ENCODE assay signal across 9 cellular contexts in genomic region chr2:161415467-161416293, GRCh38. TPM values are rescaled to one million over a fixed set of nuclear protein-coding genes. Genes with fewer than 3 reads are reported as not detected.
DNase-seq lines count a peak whose midpoint lies in the region; ATAC-seq and TF ChIP-seq lines count a peak whose summit lies in the region.
"Had no signal": no experiment of that assay in that cellular context is flagged by ENCODE, and none has a peak within 500 bp of the region (broad histone marks: within the 10 kb centered on the region; RNA-seq: fewer than 3 reads in every experiment).

No MANE protein-coding gene starts in this region.

- H3K9me3 Mint-ChIP-seq in CD4-positive, alpha-beta T cell = no peaks in the 10 kb centered on the region
- H3K9me3 Mint-ChIP-seq in activated CD8-positive, alpha-beta memory T cell treated with anti-CD3 and anti-CD28 coated beads, Interleukin-2, amount 10 ng/mL, durations not matched to agents 7 days and 5 days (ENCODE audit: low read depth) = no peaks in the 10 kb centered on the region

- H3K9ac ChIP-seq in GM23248 (no peak overlapping the region), liver (ENCODE audit: low read depth in 1 of 2, low read length in 2 of 2) (no peak overlapping the region)

- no peaks in the 10 kb centered on the region for H3K79me2 ChIP-seq in GM23248 (ENCODE audit: insufficient read depth)

- H3F3A ChIP-seq in GM23248 (ENCODE audit: insufficient read depth) = no peaks in the 10 kb centered on the region

- peak; percentile 36 for ATAC-seq in CD4-positive, alpha-beta T cell (ENCODE audit: poor library complexity)
- no peak for ATAC-seq in activated CD8-positive, alpha-beta memory T cell treated with anti-CD3 and anti-CD28 coated beads, Interleukin-2, amount 10 ng/mL, durations not matched to agents 7 days and 5 days
- ATAC-seq in GM18520 (IDR thresholded peaks at IDR 0.05; ENCODE audit: unreplicated experiment) (no peak), HG02798 (IDR thresholded peaks at IDR 0.05; ENCODE audit: poor library complexity, unreplicated experiment) (no peak), HG03196 (IDR thresholded peaks at IDR 0.05; ENCODE audit: unreplicated experiment) (no peak)

- H3K4me2 ChIP-seq in GM23248 (ENCODE audit: unreplicated experiment) = no peak overlapping the region

- peaks cover 6% of the 10 kb centered on the region; the same call in 1 of the 2 replicates for H3K4me1 ChIP-seq in GM23248 (ENCODE audit: insufficient read depth)
- peaks cover 21 to 45% (median 29%) of the 10 kb centered on the region in 4 donors for H3K4me1 ChIP-seq in liver (ENCODE audit: control insufficient read depth in 4 of 4, insufficient read depth in 4 of 4, low read length in 3 of 4)

- H3K4me3 ChIP-seq in GM23248 = 0 out of 2 replicates have a peak overlapping the region, but pooled peaks have one; percentile 63
- H3K4me3 ChIP-seq in liver (ENCODE audit: low read depth in 1 of 3, low read length in 3 of 3) = no peak overlapping the region

- intact Hi-C loops in CD4-positive, alpha-beta T cell (cut with DNase I, micrococcal nuclease) = loop anchor here in 1 of 2 experiments (5.0 kb wide), 1 partner anchor 278 kb away; no protein-coding TSS in a partner anchor

- CTCF ChIA-PET in CD4-positive, alpha-beta T cell (lab: Charles Lee) = interaction anchor here (0.6 kb wide), 1 partner anchor 105 kb away, joined by 4 read pairs; no protein-coding TSS in a partner anchor
- CTCF ChIA-PET in activated CD8-positive, alpha-beta memory T cell treated with anti-CD3 and anti-CD28 coated beads, Interleukin-2, amount 10 ng/mL, durations not matched to agents 7 days and 5 days (lab: Charles Lee) = interaction anchor here (0.7 to 1.0 kb wide), 2 partner anchors 97 to 142 kb away, joined by 3 read pairs; no protein-coding TSS in a partner anchor

- no peak overlapping the region for H2AFZ ChIP-seq in GM23248

- H3K27me3 Mint-ChIP-seq in CD4-positive, alpha-beta T cell = peaks cover 71% of the 10 kb centered on the region
- peaks cover 65% of the 10 kb centered on the region for H3K27me3 Mint-ChIP-seq in activated CD8-positive, alpha-beta memory T cell treated with anti-CD3 and anti-CD28 coated beads, Interleukin-2, amount 10 ng/mL, durations not matched to agents 7 days and 5 days

- no peak for TF ChIP-seq RAD21 in liver (IDR thresholded peaks at IDR 0.05)

- peaks cover 7% of the 10 kb centered on the region for H3K36me3 Mint-ChIP-seq in CD4-positive, alpha-beta T cell (ENCODE audit: low read depth)
- peaks cover 16% of the 10 kb centered on the region for H3K36me3 Mint-ChIP-seq in activated CD8-positive, alpha-beta memory T cell treated with anti-CD3 and anti-CD28 coated beads, Interleukin-2, amount 10 ng/mL, durations not matched to agents 7 days and 5 days

- H3K27ac Mint-ChIP-seq in CD4-positive, alpha-beta T cell = no peak overlapping the region
- H3K27ac Mint-ChIP-seq in activated CD8-positive, alpha-beta memory T cell treated with anti-CD3 and anti-CD28 coated beads, Interleukin-2, amount 10 ng/mL, durations not matched to agents 7 days and 5 days = no peak overlapping the region

- H3K9me3 ChIP-seq in CD4-positive, alpha-beta T cell (ENCODE audit: control insufficient read depth, low read length) = no peaks in the 10 kb centered on the region
- H3K9me3 ChIP-seq in GM23248 (ENCODE audit: low read depth) (no peaks in the 10 kb centered on the region), liver (ENCODE audit: control insufficient read depth in 4 of 4, low read length in 3 of 4) (no peaks in the 10 kb centered on the region)
- H3K9me3 ChIP-seq: Peyer's patch had no signal

- no peaks in the 10 kb centered on the region for H3K9me2 ChIP-seq in GM23248 (ENCODE audit: insufficient read depth)

- in situ Hi-C loops in GM23248 (cut with MboI) = no loop called here

- H3K4me3 Mint-ChIP-seq in CD4-positive, alpha-beta T cell = peak overlapping the region; percentile 71
- H3K4me3 Mint-ChIP-seq in activated CD8-positive, alpha-beta memory T cell treated with anti-CD3 and anti-CD28 coated beads, Interleukin-2, amount 10 ng/mL, durations not matched to agents 7 days and 5 days = peak overlapping the region; percentile 64

- H3K27ac ChIP-seq in CD4-positive, alpha-beta T cell (ENCODE audit: low read depth, low read length) = no peak overlapping the region
- H3K27ac ChIP-seq in GM23248 (no peak overlapping the region), liver (ENCODE audit: low read depth in 1 of 2, low read length in 2 of 2) (no peak overlapping the region)
- H3K27ac ChIP-seq: Peyer's patch had no signal

- peaks cover 52% of the 10 kb centered on the region for H3K4me1 Mint-ChIP-seq in CD4-positive, alpha-beta T cell (ENCODE audit: low read depth)
- H3K4me1 Mint-ChIP-seq in activated CD8-positive, alpha-beta memory T cell treated with anti-CD3 and anti-CD28 coated beads, Interleukin-2, amount 10 ng/mL, durations not matched to agents 7 days and 5 days = peaks cover 48% of the 10 kb centered on the region

- 23 to 27% methylated on average over 21 of the region's 21 CpGs for WGBS in GM23248 (ENCODE audit: low coverage in 1 of 2, low lambda C conversion rate in 2 of 2, missing lambda C conversion rate in 2 of 2), 2 experiments
- 9% methylated on average over 21 of the region's 21 CpGs for WGBS in liver

- peak in 2 of 10 experiments; percentile 6 to 8 for DNase-seq in CD4-positive, alpha-beta T cell
- DNase-seq in GM23248 (no peak), putamen (ENCODE audit: low spot score) (no peak)
- DNase-seq in activated CD8-positive, alpha-beta memory T cell treated with anti-CD3 and anti-CD28 coated beads, Interleukin-2, amount 10 ng/mL, durations not matched to agents 7 days and 5 days = no peak
- DNase-seq: Peyer's patch had no signal

- peaks cover 70% of the 10 kb centered on the region for H3K27me3 ChIP-seq in CD4-positive, alpha-beta T cell (ENCODE audit: control insufficient read depth, insufficient read depth, low read length)
- H3K27me3 ChIP-seq in GM23248 (replicated peaks; ENCODE audit: insufficient read depth) (peaks cover 58% of the 10 kb centered on the region), liver (ENCODE audit: control insufficient read depth in 4 of 4, insufficient read depth in 4 of 4, low read length in 3 of 4) (peaks cover 0 to 17% (median 9%) of the 10 kb centered on the region in 4 donors)

- H3K36me3 ChIP-seq in GM23248 (ENCODE audit: low read depth) (no peaks in the 10 kb centered on the region), liver (ENCODE audit: control insufficient read depth in 4 of 4, insufficient read depth in 3 of 4, low read depth in 1 of 4, low read length in 3 of 4) (peaks cover 0 to 3% (median 1%) of the 10 kb centered on the region in 4 donors)
- H3K36me3 ChIP-seq: Peyer's patch had no signal

- no peak for TF ChIP-seq CTCF in CD4-positive, alpha-beta T cell (IDR thresholded peaks at IDR 0.05)
- TF ChIP-seq CTCF in liver (IDR thresholded peaks at IDR 0.05; ENCODE audit: low read depth, low read length, missing input control) = no peak

- POLR2A ChIA-PET in CD4-positive, alpha-beta T cell (lab: Charles Lee) = interaction anchor here (1.5 kb wide), 1 partner anchor 9 kb away, joined by 6 read pairs; no protein-coding TSS in a partner anchor

- no peaks in the 10 kb centered on the region for H4K20me1 ChIP-seq in GM23248 (ENCODE audit: insufficient read depth)

TF ChIP-seq in liver, 16 proteins besides CTCF, POLR2A, EP300 and RAD21:
- TF ChIP-seq SP1 (IDR thresholded peaks at IDR 0.05) (peak; percentile 12), EGR1 (IDR thresholded peaks at IDR 0.05; ENCODE audit: low read depth in 2 of 2) (no peak)

RNA-seq across cellular contexts. Expression of gene TBR1, which starts 0.4 kb away (rescaled TPM):
- not detected for total RNA-seq in CD4-positive, alpha-beta T cell
- 0.97 TPM in 1 of 2 replicates, not detected in the other for total RNA-seq in GM23248 (2014; rRNA removed; shearing (Covaris generic))
- polyA plus RNA-seq in GM23248 (2016; fragmentation: Nextera tagmentation; extraction: Ambion mirVana) (not detected in 2 replicates), liver (not detected)
- total RNA-seq in activated CD8-positive, alpha-beta memory T cell treated with anti-CD3 and anti-CD28 coated beads, Interleukin-2, amount 10 ng/mL, durations not matched to agents 7 days and 5 days = under 1 TPM in 1 of 2 experiments, not detected in 1; 0.05 TPM
- total RNA-seq in liver = under 1 TPM in 1 of 2 donors, not detected in 1; under 0.01 TPM
- total RNA-seq: Peyer's patch had no signal
